Comparison of ENCODE assay signal across 27 cellular contexts in the genomic region with DNA sequence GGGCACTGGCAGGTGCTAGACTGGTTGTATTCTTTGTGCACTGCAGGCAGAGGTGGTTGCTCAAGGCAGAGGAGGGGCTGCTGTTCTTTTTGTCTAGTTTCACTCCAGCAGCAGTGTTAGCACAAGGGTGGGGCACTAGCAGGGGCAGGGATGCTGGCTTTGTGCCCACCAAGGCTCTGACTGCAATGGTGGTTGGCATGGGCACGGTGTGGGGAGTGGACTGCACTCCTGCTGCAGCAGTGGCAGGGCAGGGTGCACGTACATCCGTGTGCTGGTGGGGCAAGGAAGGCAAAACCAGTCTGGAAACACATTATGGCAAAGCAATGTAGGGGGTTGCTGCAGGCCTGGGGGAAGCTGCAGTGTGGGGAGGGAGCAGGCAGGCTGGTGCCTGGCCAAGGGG.
"Had no signal": no experiment of that assay in that cellular context is flagged by ENCODE, and none has a peak within 500 bp of the region (broad histone marks: within the 10 kb centered on the region; RNA-seq: fewer than 3 reads in every experiment).

No MANE protein-coding gene starts in this region.

- DNase-seq: effector memory CD4-positive, alpha-beta T cell; erythroblast; esophagus squamous epithelium; foreskin melanocyte; glutamatergic neuron; heart right ventricle; hippocampal formation; left cardiac atrium; mesenchymal stem cell; mucosa of descending colon; naive B cell; stimulated activated CD4-positive, alpha-beta T cell treated with anti-CD3 and anti-CD28 coated beads, Interleukin-2, amount 100 ng/mL, for 24 hours; stimulated activated CD4-positive, alpha-beta T cell treated with anti-CD3 and anti-CD28 coated beads, Interleukin-4, amount 100 ng/mL, for 24 hours; stimulated activated naive CD4-positive, alpha-beta T cell treated with Interleukin-2 at 50 U/mL for 16 hours had no signal

- H3K27me3 Mint-ChIP-seq: dendritic cell treated with granulocyte-macrophage colony-stimulating factor and Interleukin-4, amounts not matched to agents 40 ng/mL and 50 ng/mL, for 4 days; natural killer cell treated with Interleukin-12 subunit alpha and Interleukin-12 subunit beta and Interleukin-15 and Interleukin-18, amount 100 ng/mL, for 72 hours had no signal

- H3K4me1 ChIP-seq: esophagus squamous epithelium, heart right ventricle, left lung, prostate gland, right atrium auricular region, tibial nerve, vagina had no signal

- ATAC-seq: left cardiac atrium, left lung, mucosa of descending colon, sciatic nerve had no signal

- H3K27ac Mint-ChIP-seq: dendritic cell treated with granulocyte-macrophage colony-stimulating factor and Interleukin-4, amounts not matched to agents 40 ng/mL and 50 ng/mL, for 4 days; mesothelial cell of epicardium; naive B cell; natural killer cell treated with Interleukin-12 subunit alpha and Interleukin-12 subunit beta and Interleukin-15 and Interleukin-18, amount 100 ng/mL, for 72 hours; stimulated activated effector memory CD8-positive, alpha-beta T cell treated with anti-CD3 and anti-CD28 coated beads, Interleukin-12 subunit alpha, Interleukin-12 subunit beta, amount 100 ng/mL, for 72 hours had no signal

- H3K27me3 ChIP-seq: esophagus squamous epithelium, heart right ventricle, left lung, right atrium auricular region, tibial nerve, vagina had no signal

- H3K36me3 ChIP-seq: esophagus squamous epithelium, heart right ventricle, left lung, prostate gland, right atrium auricular region, thoracic aorta, tibial nerve, vagina had no signal

- H3K9me3 ChIP-seq: prostate gland, vagina had no signal

- H3K4me3 ChIP-seq: esophagus squamous epithelium, heart right ventricle, left lung, mucosa of descending colon, prostate gland, right atrium auricular region, smooth muscle cell, thoracic aorta, tibial nerve, vagina had no signal

- H3K4me1 Mint-ChIP-seq: naive B cell, neural crest cell had no signal

- H3K4me3 Mint-ChIP-seq: dendritic cell treated with granulocyte-macrophage colony-stimulating factor and Interleukin-4, amounts not matched to agents 40 ng/mL and 50 ng/mL, for 4 days; mesothelial cell of epicardium; naive B cell; natural killer cell treated with Interleukin-12 subunit alpha and Interleukin-12 subunit beta and Interleukin-15 and Interleukin-18, amount 100 ng/mL, for 72 hours; neural crest cell; stimulated activated effector memory CD8-positive, alpha-beta T cell treated with anti-CD3 and anti-CD28 coated beads, Interleukin-12 subunit alpha, Interleukin-12 subunit beta, amount 100 ng/mL, for 72 hours had no signal

- H3K36me3 Mint-ChIP-seq: stimulated activated effector memory CD8-positive, alpha-beta T cell treated with anti-CD3 and anti-CD28 coated beads, Interleukin-12 subunit alpha, Interleukin-12 subunit beta, amount 100 ng/mL, for 72 hours had no signal

- H3K27ac ChIP-seq: esophagus squamous epithelium, heart right ventricle, left lung, prostate gland, right atrium auricular region, thoracic aorta, tibial nerve, vagina had no signal
